Comparison of ENCODE assay signal across 24 cellular contexts in genomic region chr4:21742326-21742725, GRCh38.
"Had no signal": no experiment of that assay in that cellular context is flagged by ENCODE, and none has a peak within 500 bp of the region (broad histone marks: within the 10 kb centered on the region; RNA-seq: fewer than 3 reads in every experiment).

No MANE protein-coding gene starts in this region.

- H3K4me3 ChIP-seq: cardiac muscle cell, SJSA1 had no signal

- H3K4me1 Mint-ChIP-seq: activated B cell treated with CpG ODN at 0.5 μM for 24 hours; activated CD4-positive, alpha-beta T cell treated with anti-CD3 and anti-CD28 coated beads, Interleukin-2, amount 10 ng/mL, durations not matched to agents 7 days and 5 days; activated T-helper 17 cell treated with anti-CD3 and anti-CD28 coated beads, Interleukin-2, amount 50 U/mL, for 72 hours; T-cell had no signal

- H3K4me3 Mint-ChIP-seq: activated B cell treated with CpG ODN at 0.5 μM for 24 hours; activated CD4-positive, alpha-beta memory T cell treated with anti-CD3 and anti-CD28 coated beads for 36 hours; activated CD4-positive, alpha-beta T cell treated with anti-CD3 and anti-CD28 coated beads, Interleukin-2, amount 10 ng/mL, durations not matched to agents 7 days and 5 days; activated naive CD4-positive, alpha-beta T cell treated with anti-CD3 and anti-CD28 coated beads for 36 hours; activated naive CD8-positive, alpha-beta T cell; activated T-helper 17 cell treated with anti-CD3 and anti-CD28 coated beads, Interleukin-2, amount 50 U/mL, for 72 hours; T-cell had no signal

- H3K36me3 Mint-ChIP-seq: activated CD4-positive, alpha-beta memory T cell treated with anti-CD3 and anti-CD28 coated beads for 36 hours; activated naive CD8-positive, alpha-beta T cell; T-cell had no signal

- H3K36me3 ChIP-seq: brain microvascular endothelial cell, cardiac muscle cell, SJSA1 had no signal

- DNase-seq: activated B cell treated with CpG ODN at 0.5 μM for 24 hours; activated CD4-positive, alpha-beta memory T cell treated with anti-CD3 and anti-CD28 coated beads for 36 hours; activated CD4-positive, alpha-beta T cell treated with anti-CD3 and anti-CD28 coated beads, Interleukin-2, amount 10 ng/mL, durations not matched to agents 7 days and 5 days; activated CD8-positive, alpha-beta memory T cell treated with anti-CD3 and anti-CD28 coated beads for 24 hours; activated gamma-delta T cell; activated naive CD4-positive, alpha-beta T cell treated with anti-CD3 and anti-CD28 coated beads for 36 hours; activated T-cell treated with anti-CD3 and anti-CD28 coated beads for 4 hours; activated T-cell treated with anti-CD3 and anti-CD28 coated beads, Interleukin-2, amount 50 U/mL, for 48 hours; brain microvascular endothelial cell; MM.1S; NCI-H1105; NCI-H1436; NCI-H1694 treated with DMSO at 0.1 percent for 48 hours; NCI-H2081; NCI-H510A treated with DMSO at 0.1 percent for 48 hours; NCI-H69; SHP77; T-cell; T-helper 2 cell; T1000 had no signal

- H3K27ac Mint-ChIP-seq: activated B cell treated with CpG ODN at 0.5 μM for 24 hours; activated CD4-positive, alpha-beta memory T cell treated with anti-CD3 and anti-CD28 coated beads for 36 hours; activated CD4-positive, alpha-beta T cell treated with anti-CD3 and anti-CD28 coated beads, Interleukin-2, amount 10 ng/mL, durations not matched to agents 7 days and 5 days; activated naive CD4-positive, alpha-beta T cell treated with anti-CD3 and anti-CD28 coated beads for 36 hours; activated naive CD8-positive, alpha-beta T cell; activated T-helper 17 cell treated with anti-CD3 and anti-CD28 coated beads, Interleukin-2, amount 50 U/mL, for 72 hours; T-cell had no signal

- H3K9me3 Mint-ChIP-seq: activated CD4-positive, alpha-beta memory T cell treated with anti-CD3 and anti-CD28 coated beads for 36 hours; activated CD4-positive, alpha-beta T cell treated with anti-CD3 and anti-CD28 coated beads, Interleukin-2, amount 10 ng/mL, durations not matched to agents 7 days and 5 days; activated naive CD4-positive, alpha-beta T cell treated with anti-CD3 and anti-CD28 coated beads for 36 hours; activated T-helper 17 cell treated with anti-CD3 and anti-CD28 coated beads, Interleukin-2, amount 50 U/mL, for 72 hours had no signal

- H3K27me3 ChIP-seq: brain microvascular endothelial cell, cardiac muscle cell, SJSA1 had no signal

- H3K27ac ChIP-seq: brain microvascular endothelial cell, cardiac muscle cell, SJSA1 had no signal

- ATAC-seq: activated T-helper 17 cell treated with anti-CD3 and anti-CD28 coated beads, Interleukin-2, amount 50 U/mL, for 72 hours; T-cell had no signal

- H3K4me1 ChIP-seq: SJSA1 had no signal

- H3K9me3 ChIP-seq: SJSA1 had no signal

- H3K27me3 Mint-ChIP-seq: activated B cell treated with CpG ODN at 0.5 μM for 24 hours; activated CD4-positive, alpha-beta memory T cell treated with anti-CD3 and anti-CD28 coated beads for 36 hours; activated CD4-positive, alpha-beta T cell treated with anti-CD3 and anti-CD28 coated beads, Interleukin-2, amount 10 ng/mL, durations not matched to agents 7 days and 5 days; activated naive CD8-positive, alpha-beta T cell; activated T-helper 17 cell treated with anti-CD3 and anti-CD28 coated beads, Interleukin-2, amount 50 U/mL, for 72 hours; T-cell had no signal
